In genomic region chr2:31083204-31083993, GRCh38 we compare ENCODE assay signal across 18 cellular contexts. TPM values are rescaled to one million over a fixed set of nuclear protein-coding genes. Genes with fewer than 3 reads are reported as not detected.
DNase-seq lines count a peak whose midpoint lies in the region; ATAC-seq, FAIRE-seq and TF ChIP-seq lines count a peak whose summit lies in the region.
"Had no signal": no experiment of that assay in that cellular context is flagged by ENCODE, and none has a peak within 500 bp of the region (broad histone marks: within the 10 kb centered on the region; RNA-seq: fewer than 3 reads in every experiment).

No MANE protein-coding gene starts in this region.

- no peaks in the 10 kb centered on the region for H3K9me2 ChIP-seq in OCI-LY7 (ENCODE audit: insufficient read depth, low read length)

- no peak overlapping the region for H2AFZ ChIP-seq in OCI-LY7 (ENCODE audit: low read length)

- peak; percentile 69 to 94 (median 86) for ATAC-seq in right lobe of liver
- ATAC-seq: CD8-positive, alpha-beta T cell; GM12878; PC-3 had no signal

- CTCF ChIA-PET in OCI-LY7 (lab: Charles Lee; ENCODE audit: unreplicated experiment), result no interaction called here

- H3K36me3 ChIP-seq in right lobe of liver (no peaks in the 10 kb centered on the region), OCI-LY7 (ENCODE audit: insufficient read depth, low read length) (no peaks in the 10 kb centered on the region)
- H3K36me3 ChIP-seq: SJSA1 had no signal

- H4K20me1 ChIP-seq in OCI-LY7 (ENCODE audit: insufficient read depth, low read length), result 0 out of 2 replicates have a peak, but pooled peaks cover 6% of the 10 kb centered on the region

- no peak for TF ChIP-seq POLR2A in right lobe of liver (IDR thresholded peaks at IDR 0.05)

- peak; percentile 13 for FAIRE-seq in urothelium cell line (lab: Jason Lieb, UNC)
- FAIRE-seq: G401.6, GM12878 had no signal

- H3K4me1 ChIP-seq in right lobe of liver (no peaks in the 10 kb centered on the region), OCI-LY7 (ENCODE audit: insufficient read depth, low read length, poor library complexity, severe bottlenecking) (no peaks in the 10 kb centered on the region)
- H3K4me1 ChIP-seq: SJSA1 had no signal

- H3K79me2 ChIP-seq in OCI-LY7 (ENCODE audit: insufficient read depth, low read depth, low read length), result no peaks in the 10 kb centered on the region

- H3K27me3 ChIP-seq in right lobe of liver, result no peaks in the 10 kb centered on the region

- WGBS in right lobe of liver (ENCODE audit: insufficient coverage, low coverage, low lambda C conversion rate, missing lambda C conversion rate), result 39% methylated on average over 6 of the region's 13 CpGs

- intact Hi-C loops in right lobe of liver (cut with DNase I), result no loop called here
- intact Hi-C loops in OCI-LY7 (cut with micrococcal nuclease; ENCODE audit: unreplicated experiment), result no loop called here

- H3K4me3 ChIP-seq in right lobe of liver (no peak overlapping the region), OCI-LY7 (ENCODE audit: low read depth, low read length, poor library complexity, severe bottlenecking) (no peak overlapping the region)
- H3K4me3 ChIP-seq: GM12878, SJSA1 had no signal

- DNase-seq in HT-29 (ENCODE audit: low spot score), result peak; percentile 69
- peak; percentile 79 for DNase-seq in glomerular visceral epithelial cell (ENCODE audit: extremely low spot score)
- peak in 1 of 3 donors; percentile 63 for DNase-seq in right lobe of liver
- DNase-seq in urothelium cell line (ENCODE audit: low spot score), result no peak
- DNase-seq in OCI-LY7 (ENCODE audit: low spot score), result no peak
- DNase-seq in GM10266 (ENCODE audit: extremely low spot score), result no peak
- no peak for DNase-seq in HuH-7 (ENCODE audit: low spot score)
- DNase-seq: CD8-positive, alpha-beta T cell; DND-41; KBM-7; NCI-H1436; NCI-H2029; NCI-H2171 treated with DMSO at 0.1 percent for 48 hours; NCI-H774; PC-3 had no signal

- H3K4me2 ChIP-seq in OCI-LY7 (ENCODE audit: low read length), result no peak overlapping the region

- no peak overlapping the region for H3K27ac ChIP-seq in right lobe of liver
- no peak overlapping the region for H3K27ac ChIP-seq in OCI-LY7 (ENCODE audit: low read depth, low read length, poor library complexity, severe bottlenecking)
- H3K27ac ChIP-seq: SJSA1 had no signal

- POLR2A ChIA-PET in OCI-LY7 (lab: Charles Lee), result interaction anchor here (0.6 kb wide), 2 partner anchors 132 to 591 kb away, joined by 3 to 5 read pairs; no protein-coding TSS in a partner anchor

- TF ChIP-seq CTCF in right lobe of liver (IDR thresholded peaks at IDR 0.05), result no peak
- TF ChIP-seq CTCF in OCI-LY7 (conservative IDR thresholded peaks at IDR 0.05; ENCODE audit: low read length), result no peak
- TF ChIP-seq CTCF in GM10266 (IDR thresholded peaks at IDR 0.05; ENCODE audit: control insufficient read depth, insufficient read depth, low read depth, missing control alignments), result no peak

- no TSS peak for BruUV-seq in OCI-LY7 (replicated peaks; lab: Mats Ljungman, UMichigan)

- no peaks in the 10 kb centered on the region for H3K9me3 ChIP-seq in right lobe of liver
- no peaks in the 10 kb centered on the region for H3K9me3 ChIP-seq in OCI-LY7 (ENCODE audit: low read length)
- H3K9me3 ChIP-seq: SJSA1 had no signal

RNA-seq across cellular contexts. Expression of gene GALNT14, which starts 54.8 kb away (rescaled TPM):
- total RNA-seq in HT-29 (2014; rRNA removed; shearing (Covaris generic)), result 58.8 and 68.4 TPM in 2 replicates
- total RNA-seq in right lobe of liver, result 1 to 10 TPM in 3 of 6 experiments, under 1 TPM in 3; 0.37 to 2.8 (median 1.0) TPM
- 13.5 and 14.8 TPM in 2 replicates for total RNA-seq in OCI-LY7 (2014; rRNA removed; shearing (Covaris generic))
- total RNA-seq in OCI-LY7 (2022), result 20.1 and 25.6 TPM in 2 replicates
- total RNA-seq: CD8-positive, alpha-beta T cell had no signal

Comparison
In these comparisons a context has a peak if more than half of its experiments do, and no peak if none do; other contexts are left out.
1. DNase-seq: peak in HT-29 (single experiment) and glomerular visceral epithelial cell (single experiment); none in urothelium cell line (single experiment), OCI-LY7 (single experiment), GM10266 (single experiment) and HuH-7 (single experiment).